In genomic region chr16:30571444-30572322, GRCh38 we compare ENCODE assay signal across 1 cellular context.
TF ChIP-seq lines count a peak whose summit lies in the region.

Gene ZNF688, minus strand, starts transcription at chr16:30571714. Its CDS starts 85 bp downstream, at chr16:30571629.

TF ChIP-seq in HepG2, 621 proteins besides CTCF, POLR2A, EP300 and RAD21 (continued from another document and continues in another):
- TF ChIP-seq HMGXB3 (CRISPR knock-in tag; IDR thresholded peaks at IDR 0.05; ENCODE audit: borderline replicate concordance) = peak; percentile 100
- TF ChIP-seq ZMYM3 (CRISPR knock-in tag; IDR thresholded peaks at IDR 0.05) = no peak
- no peak for TF ChIP-seq HOXA7 (CRISPR knock-in tag; IDR thresholded peaks at IDR 0.05)
- TF ChIP-seq ZNF746 (CRISPR knock-in tag; IDR thresholded peaks at IDR 0.05) = peak; percentile 83
- TF ChIP-seq NPAS2 (CRISPR knock-in tag; IDR thresholded peaks at IDR 0.05; ENCODE audit: borderline replicate concordance) = no peak
- no peak for TF ChIP-seq MLLT10 (CRISPR knock-in tag; IDR thresholded peaks at IDR 0.05)
- TF ChIP-seq KDM3A (CRISPR knock-in tag; IDR thresholded peaks at IDR 0.05; ENCODE audit: low read depth) = no peak; the same call in 1 of the 2 replicates
- TF ChIP-seq IKZF1 (IDR thresholded peaks at IDR 0.05) = no peak
- TF ChIP-seq GFI1 (CRISPR knock-in tag; IDR thresholded peaks at IDR 0.05; ENCODE audit: borderline replicate concordance) = 0 out of 2 replicates have a peak, but pooled peaks have one; percentile 41
- TF ChIP-seq ZBTB42 (CRISPR knock-in tag; IDR thresholded peaks at IDR 0.05) = no peak; the same call in 1 of the 2 replicates
- TF ChIP-seq PHB2 (IDR thresholded peaks at IDR 0.05; ENCODE audit: partially characterized antibody) = no peak
- TF ChIP-seq RCOR2 (CRISPR knock-in tag; IDR thresholded peaks at IDR 0.05) = no peak
- TF ChIP-seq ATAD3A (CRISPR knock-in tag; IDR thresholded peaks at IDR 0.05) = no peak
- TF ChIP-seq MYNN (CRISPR knock-in tag; IDR thresholded peaks at IDR 0.05; ENCODE audit: low read depth) = no peak
- TF ChIP-seq ZNF569 (CRISPR knock-in tag; IDR thresholded peaks at IDR 0.05; ENCODE audit: borderline replicate concordance) = no peak
- TF ChIP-seq ZNF407 (CRISPR knock-in tag; IDR thresholded peaks at IDR 0.05; ENCODE audit: not compliant biosample characterization) = no peak
- no peak for TF ChIP-seq ZNF274 (CRISPR knock-in tag; IDR thresholded peaks at IDR 0.05)
- TF ChIP-seq ZMYM4 (CRISPR knock-in tag; IDR thresholded peaks at IDR 0.05) = no peak
- no peak for TF ChIP-seq CEBPB (IDR thresholded peaks at IDR 0.05; ENCODE audit: borderline replicate concordance, low read depth, low read length)
- TF ChIP-seq CHCHD3 (CRISPR knock-in tag; IDR thresholded peaks at IDR 0.05) = no peak; the same call in 1 of the 2 replicates
- TF ChIP-seq ZNF773 (CRISPR knock-in tag; IDR thresholded peaks at IDR 0.05; ENCODE audit: borderline replicate concordance) = 0 out of 2 replicates have a peak, but pooled peaks have one; percentile 44
- no peak for TF ChIP-seq JUNB (CRISPR knock-in tag; IDR thresholded peaks at IDR 0.05; ENCODE audit: borderline replicate concordance)
- TF ChIP-seq ESRRA (CRISPR knock-in tag; IDR thresholded peaks at IDR 0.05; ENCODE audit: low read depth) = peak; percentile 40; the same call in 1 of the 2 replicates
- TF ChIP-seq RBM39 (IDR thresholded peaks at IDR 0.05; ENCODE audit: low read depth, low read length, poor library complexity, severe bottlenecking) = no peak
- TF ChIP-seq GABPB1 (CRISPR knock-in tag; IDR thresholded peaks at IDR 0.05) = peak; percentile 78
- TF ChIP-seq IKZF5 (CRISPR knock-in tag; IDR thresholded peaks at IDR 0.05) = peak; percentile 62; the same call in 1 of the 2 replicates
- no peak for TF ChIP-seq ZNF414 (CRISPR knock-in tag; IDR thresholded peaks at IDR 0.05)
- TF ChIP-seq TBL1XR1 (IDR thresholded peaks at IDR 0.05; ENCODE audit: borderline replicate concordance, low read length, partially characterized antibody) = no peak
- TF ChIP-seq KLF15 (CRISPR knock-in tag; IDR thresholded peaks at IDR 0.05; ENCODE audit: borderline replicate concordance) = no peak
- no peak for TF ChIP-seq HINFP (CRISPR knock-in tag; IDR thresholded peaks at IDR 0.05; ENCODE audit: low read depth)
- peak; percentile 24; the same call in 1 of the 2 replicates for TF ChIP-seq ERF (CRISPR knock-in tag; IDR thresholded peaks at IDR 0.05)
- peak; percentile 63; the same call in 1 of the 2 replicates for TF ChIP-seq ZHX2 (IDR thresholded peaks at IDR 0.05; ENCODE audit: low read depth)
- no peak for TF ChIP-seq ZHX2 (CRISPR knock-in tag; IDR thresholded peaks at IDR 0.05; ENCODE audit: borderline replicate concordance)
- TF ChIP-seq ZNF577 (CRISPR knock-in tag; IDR thresholded peaks at IDR 0.05; ENCODE audit: borderline replicate concordance, low read depth) = no peak
- TF ChIP-seq NCOR1 (IDR thresholded peaks at IDR 0.05; ENCODE audit: borderline replicate concordance, low read length) = no peak
- no peak for TF ChIP-seq NAIF1 (CRISPR knock-in tag; IDR thresholded peaks at IDR 0.05; ENCODE audit: borderline replicate concordance)
- TF ChIP-seq HDAC1 (CRISPR knock-in tag; IDR thresholded peaks at IDR 0.05) = peak; percentile 100
- TF ChIP-seq SALL1 (CRISPR knock-in tag; IDR thresholded peaks at IDR 0.05) = peak; percentile 53
- TF ChIP-seq RARG (CRISPR knock-in tag; IDR thresholded peaks at IDR 0.05; ENCODE audit: low read depth) = peak; percentile 56; the same call in 1 of the 2 replicates
